ENCODE assay signal across 8 cellular contexts in the genomic region with DNA sequence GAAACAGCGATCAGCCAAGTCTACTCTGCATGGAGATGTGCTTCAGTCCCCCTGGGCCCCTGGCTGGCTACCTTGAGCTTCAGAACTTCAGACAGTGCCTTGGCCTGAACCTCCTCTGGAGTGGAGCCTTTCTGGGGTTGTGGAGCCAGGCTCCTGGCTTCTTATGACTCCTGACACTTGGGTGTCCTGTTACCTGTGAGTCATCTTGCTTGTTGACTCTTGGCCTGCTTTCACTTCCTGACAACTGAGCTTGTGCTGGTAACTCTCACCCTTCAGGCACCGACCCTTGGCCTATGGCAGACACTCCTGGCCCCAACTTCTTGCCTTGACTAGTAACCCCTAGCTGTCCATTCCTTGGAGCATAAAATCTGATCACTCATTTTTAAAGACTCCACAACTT. TPM values are rescaled to one million over a fixed set of nuclear protein-coding genes. Genes with fewer than 3 reads are reported as not detected.
DNase-seq lines count a peak whose midpoint lies in the region; ATAC-seq and TF ChIP-seq lines count a peak whose summit lies in the region.

No MANE protein-coding gene starts in this region.

- POLR2A ChIA-PET in activated CD4-positive, alpha-beta memory T cell treated with anti-CD3 and anti-CD28 coated beads, Interleukin-2, amount 10 ng/mL, durations not matched to agents 7 days and 5 days (lab: Charles Lee) = no interaction called here

- H3K4me3 Mint-ChIP-seq in activated CD4-positive, alpha-beta memory T cell treated with anti-CD3 and anti-CD28 coated beads, Interleukin-2, amount 10 ng/mL, durations not matched to agents 7 days and 5 days = no peak overlapping the region

- H3K27ac Mint-ChIP-seq in activated CD4-positive, alpha-beta memory T cell treated with anti-CD3 and anti-CD28 coated beads, Interleukin-2, amount 10 ng/mL, durations not matched to agents 7 days and 5 days = no peak overlapping the region

- no peak overlapping the region for H3K27ac ChIP-seq in ascending aorta

- no peak for TF ChIP-seq CTCF in ascending aorta (IDR thresholded peaks at IDR 0.05)

- no peaks in the 10 kb centered on the region for H3K9me3 Mint-ChIP-seq in activated CD4-positive, alpha-beta memory T cell treated with anti-CD3 and anti-CD28 coated beads, Interleukin-2, amount 10 ng/mL, durations not matched to agents 7 days and 5 days

- peak; percentile 95 for ATAC-seq in GM21360 (IDR thresholded peaks at IDR 0.05; ENCODE audit: unreplicated experiment)
- ATAC-seq in HG03442 (IDR thresholded peaks at IDR 0.05; ENCODE audit: unreplicated experiment) = peak; percentile 94

- peaks cover 9% of the 10 kb centered on the region for H3K27me3 Mint-ChIP-seq in activated CD4-positive, alpha-beta memory T cell treated with anti-CD3 and anti-CD28 coated beads, Interleukin-2, amount 10 ng/mL, durations not matched to agents 7 days and 5 days

- no peaks in the 10 kb centered on the region for H3K4me1 ChIP-seq in ascending aorta

- no peaks in the 10 kb centered on the region for H3K36me3 Mint-ChIP-seq in activated CD4-positive, alpha-beta memory T cell treated with anti-CD3 and anti-CD28 coated beads, Interleukin-2, amount 10 ng/mL, durations not matched to agents 7 days and 5 days (ENCODE audit: low read depth)

- H3K27me3 ChIP-seq in ascending aorta = no peaks in the 10 kb centered on the region

- peaks cover 8% of the 10 kb centered on the region for H3K4me1 Mint-ChIP-seq in activated CD4-positive, alpha-beta memory T cell treated with anti-CD3 and anti-CD28 coated beads, Interleukin-2, amount 10 ng/mL, durations not matched to agents 7 days and 5 days

- no peaks in the 10 kb centered on the region for H3K36me3 ChIP-seq in ascending aorta

- peak; percentile 93 for DNase-seq in DMS53 (lab: John Stamatoyannopoulos, UW)
- peak; percentile 27 for DNase-seq in activated CD4-positive, alpha-beta memory T cell treated with anti-CD3 and anti-CD28 coated beads, Interleukin-2, amount 10 ng/mL, durations not matched to agents 7 days and 5 days
- DNase-seq in myocyte (ENCODE audit: low read depth) = peak; percentile 83
- DNase-seq in ascending aorta (ENCODE audit: low spot score in 2 of 2) = no peak
- DNase-seq in NCI-H2171 (lab: John Stamatoyannopoulos, UW) = no peak
- no peak for DNase-seq in activated CD8-positive, alpha-beta memory T cell treated with anti-CD3 and anti-CD28 coated beads, Interleukin-2, amount 50 U/mL, for 48 hours

- no peaks in the 10 kb centered on the region for H3K9me3 ChIP-seq in ascending aorta

- intact Hi-C loops in ascending aorta (cut with DNase I) = no loop called here

- no peak overlapping the region for H3K4me3 ChIP-seq in ascending aorta

- CTCF ChIA-PET in activated CD4-positive, alpha-beta memory T cell treated with anti-CD3 and anti-CD28 coated beads, Interleukin-2, amount 10 ng/mL, durations not matched to agents 7 days and 5 days (lab: Charles Lee) = interaction anchor here (1.1 kb wide), 1 partner anchor 15 kb away, joined by 4 read pairs; no protein-coding TSS in a partner anchor

RNA-seq across cellular contexts. Expression of a gene that starts 46.5 kb away (rescaled TPM):
- not detected for total RNA-seq in activated CD4-positive, alpha-beta memory T cell treated with anti-CD3 and anti-CD28 coated beads, Interleukin-2, amount 10 ng/mL, durations not matched to agents 7 days and 5 days
- total RNA-seq in myocyte (0.10 TPM in 1 of 2 replicates, not detected in the other), ascending aorta (8.1 TPM)
- polyA plus RNA-seq in myocyte (2012) = 0.38 TPM

RNA-seq across cellular contexts. Expression of a gene that starts 52.1 kb away (rescaled TPM):
- total RNA-seq in activated CD4-positive, alpha-beta memory T cell treated with anti-CD3 and anti-CD28 coated beads, Interleukin-2, amount 10 ng/mL, durations not matched to agents 7 days and 5 days = 10 to 100 TPM; 12.3 to 16.5 TPM
- 60.4 and 76.8 TPM in 2 replicates for total RNA-seq in myocyte
- 62.9 TPM for polyA plus RNA-seq in myocyte (2012)
- total RNA-seq in ascending aorta = 31.8 TPM

Comparison
In these comparisons a context has a peak if more than half of its experiments do, and no peak if none do; other contexts are left out.
1. DNase-seq: peak in DMS53 (single experiment), activated CD4-positive, alpha-beta memory T cell treated with anti-CD3 and anti-CD28 coated beads, Interleukin-2, amount 10 ng/mL, durations not matched to agents 7 days and 5 days (single experiment) and myocyte (single experiment); none in ascending aorta (0 of 2), NCI-H2171 (single experiment) and activated CD8-positive, alpha-beta memory T cell treated with anti-CD3 and anti-CD28 coated beads, Interleukin-2, amount 50 U/mL, for 48 hours (single experiment).